In genomic region chr7:123580406-123581161, GRCh38 we compare ENCODE assay signal across 8 cellular contexts. TPM values are rescaled to one million over a fixed set of nuclear protein-coding genes. Genes with fewer than 3 reads are reported as not detected.
DNase-seq lines count a peak whose midpoint lies in the region; ATAC-seq and TF ChIP-seq lines count a peak whose summit lies in the region.

No MANE protein-coding gene starts in this region.

- H3K27me3 ChIP-seq in Panc1 (ENCODE audit: control insufficient read depth, insufficient read depth, low read length) = peaks cover 8% of the 10 kb centered on the region; the same call in 1 of the 2 replicates
- no peaks in the 10 kb centered on the region for H3K27me3 ChIP-seq in esophagus muscularis mucosa

- in situ Hi-C loops in G401 (cut with HindIII; ENCODE audit: low sequenced_read_pairs) (no loop called here), Panc1 (cut with HindIII; ENCODE audit: low pct_unique_long_range_greater_than_20kb, low sequenced_read_pairs) (no loop called here)

- no peak for TF ChIP-seq EP300 in esophagus muscularis mucosa (IDR thresholded peaks at IDR 0.05)

- H3K27ac ChIP-seq in Panc1 (ENCODE audit: low read length) (no peak overlapping the region), esophagus muscularis mucosa (replicated peaks in 1 of 4) (no peak overlapping the region)

- BruUV-seq in Panc1 (replicated peaks; lab: Mats Ljungman, UMichigan) = no TSS peak

- TF ChIP-seq POLR2A in esophagus muscularis mucosa (IDR thresholded peaks at IDR 0.05; ENCODE audit: low read depth) = no peak

- H3K4me1 ChIP-seq in Panc1 (ENCODE audit: control insufficient read depth, insufficient read depth, low read length) = no peaks in the 10 kb centered on the region; the same call in 1 of the 2 replicates
- H3K4me1 ChIP-seq in esophagus muscularis mucosa = no peaks in the 10 kb centered on the region

- CTCF ChIA-PET in Panc1 (lab: Charles Lee) = no interaction called here

- no peaks in the 10 kb centered on the region for H3K36me3 ChIP-seq in Panc1 (ENCODE audit: control insufficient read depth, insufficient read depth, low read length)
- H3K36me3 ChIP-seq in esophagus muscularis mucosa = no peaks in the 10 kb centered on the region

- H3K9me3 ChIP-seq in Panc1 (ENCODE audit: control insufficient read depth, insufficient read depth, low read depth, low read length) (no peaks in the 10 kb centered on the region), esophagus muscularis mucosa (no peaks in the 10 kb centered on the region)

- ATAC-seq in GM21367 (IDR thresholded peaks at IDR 0.05; ENCODE audit: unreplicated experiment) (peak; percentile 88), Panc1 (peak; percentile 79), HG02840 (IDR thresholded peaks at IDR 0.05; ENCODE audit: low FRiP score, unreplicated experiment) (no peak)

- WGBS in esophagus muscularis mucosa = 24% methylated on average over 8 of the region's 8 CpGs

- intact Hi-C loops in Panc1 (cut with micrococcal nuclease; ENCODE audit: unreplicated experiment) = loop anchor here (5.0 kb wide), 1 partner anchor 292 kb away; no protein-coding TSS in a partner anchor
- intact Hi-C loops in esophagus muscularis mucosa (cut with DNase I) = loop anchor here (5.0 to 10.0 kb wide), 2 partner anchors 122 to 284 kb away; no protein-coding TSS in a partner anchor

- peak; percentile 80 for TF ChIP-seq CTCF in Panc1 (IDR thresholded peaks at IDR 0.05)
- TF ChIP-seq CTCF in esophagus muscularis mucosa (IDR thresholded peaks at IDR 0.05) = peak; percentile 44 to 67 (median 47)

- DNase-seq in G401 (ENCODE audit: low spot score) = peak; percentile 48
- DNase-seq in HuH-7 (ENCODE audit: low spot score) = peak; percentile 17
- peak; percentile 38 for DNase-seq in Panc1 (ENCODE audit: low read depth, low spot score)
- no peak for DNase-seq in esophagus muscularis mucosa (ENCODE audit: extremely low spot score)
- peak; percentile 7 for DNase-seq in occipital lobe (lab: John Stamatoyannopoulos, UW)
- no peak for DNase-seq in stimulated activated CD4-positive, alpha-beta T cell treated with anti-CD3 and anti-CD28 coated beads, Interleukin-1b, Interleukin-23, amount 100 ng/mL, for 48 hours

- H3K4me3 ChIP-seq in Panc1 (ENCODE audit: low read depth in 2 of 2, low read length in 2 of 2) (no peak overlapping the region), esophagus muscularis mucosa (no peak overlapping the region)

- POLR2A ChIA-PET in Panc1 (lab: Charles Lee) = no interaction called here

RNA-seq across cellular contexts. Expression of gene ASB15, which starts 21.0 kb away (rescaled TPM):
- not detected in 2 replicates for total RNA-seq in G401 (2014; rRNA removed; shearing (Covaris generic))
- total RNA-seq in Panc1 (2021; ENCODE audit: unreplicated experiment) (not detected), esophagus muscularis mucosa (not detected), occipital lobe (not detected)
- not detected for polyA plus RNA-seq in Panc1 (2012; ENCODE audit: insufficient read length)

RNA-seq across cellular contexts. Expression of gene NDUFA5, which starts 23.0 kb away (rescaled TPM):
- 50.6 and 81.8 TPM in 2 replicates for total RNA-seq in G401 (2014; rRNA removed; shearing (Covaris generic))
- total RNA-seq in Panc1 (2021; ENCODE audit: unreplicated experiment) = 53.4 TPM
- polyA plus RNA-seq in Panc1 (2012; ENCODE audit: insufficient read length) = 29.2 TPM
- total RNA-seq in esophagus muscularis mucosa = 100 to 1,000 TPM in 1 of 4 donors, 10 to 100 TPM in 3; 70.7 to 109 (median 79.7) TPM
- 154 TPM for total RNA-seq in occipital lobe

RNA-seq across cellular contexts. Expression of gene IQUB, which starts 46.2 kb away (rescaled TPM):
- total RNA-seq in G401 (2014; rRNA removed; shearing (Covaris generic)) = not detected in 2 replicates
- 0.59 TPM for total RNA-seq in Panc1 (2021; ENCODE audit: unreplicated experiment)
- 0.08 TPM for polyA plus RNA-seq in Panc1 (2012; ENCODE audit: insufficient read length)
- total RNA-seq in esophagus muscularis mucosa = 10 to 100 TPM in 1 of 4 donors, 1 to 10 TPM in 2, under 1 TPM in 1; 0.83 to 13.3 (median 6.7) TPM
- 3.4 TPM for total RNA-seq in occipital lobe

Comparison
In these comparisons a context has a peak if more than half of its experiments do, and no peak if none do; other contexts are left out.
1. DNase-seq: peak in G401 (single experiment), HuH-7 (single experiment), Panc1 (single experiment) and occipital lobe (single experiment); none in esophagus muscularis mucosa (single experiment) and stimulated activated CD4-positive, alpha-beta T cell treated with anti-CD3 and anti-CD28 coated beads, Interleukin-1b, Interleukin-23, amount 100 ng/mL, for 48 hours (single experiment).